9 cellular contexts compared by ENCODE assay signal in the genomic region with DNA sequence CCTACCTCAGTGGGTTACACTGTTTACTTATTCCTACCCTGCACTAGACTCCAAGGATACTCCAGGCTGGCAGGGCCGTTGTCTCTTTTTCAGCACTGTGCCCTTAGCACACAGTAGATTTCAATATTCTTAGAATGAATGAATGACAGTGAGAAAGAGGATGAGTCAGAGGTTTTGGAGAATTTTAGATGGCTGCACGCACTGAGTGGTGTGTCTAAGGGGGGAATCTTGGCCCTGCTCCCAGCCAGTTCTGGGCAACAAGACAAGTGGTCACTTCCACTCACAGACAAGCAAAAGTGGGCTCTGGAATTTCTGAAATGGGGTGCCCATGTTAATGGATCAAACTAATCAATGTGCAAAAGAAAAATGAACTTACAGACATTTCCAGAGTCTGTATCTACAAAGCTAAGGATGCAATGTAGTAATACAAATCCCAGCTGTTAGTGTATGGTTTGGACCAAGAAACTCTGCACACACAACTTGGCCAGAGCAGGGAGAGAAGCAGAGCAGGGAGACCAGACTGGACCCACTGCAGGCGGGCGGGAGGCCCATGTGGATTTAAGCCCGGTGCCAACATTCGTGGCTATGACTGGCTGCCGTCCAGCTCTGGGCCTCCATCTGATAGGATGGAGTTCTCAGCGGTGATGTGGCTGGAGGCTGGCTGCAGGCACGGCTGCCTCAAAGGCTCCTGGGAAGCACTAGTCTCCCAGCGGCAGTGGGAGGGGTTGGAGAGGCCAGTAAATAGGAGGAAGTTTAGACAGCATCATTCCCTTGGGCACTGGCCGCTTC.
DNase-seq lines count a peak whose midpoint lies in the region; ATAC-seq and TF ChIP-seq lines count a peak whose summit lies in the region.
"Had no signal": no experiment of that assay in that cellular context is flagged by ENCODE, and none has a peak within 500 bp of the region (broad histone marks: within the 10 kb centered on the region; RNA-seq: fewer than 3 reads in every experiment).

No MANE protein-coding gene starts in this region.

- H3K27ac Mint-ChIP-seq in activated CD8-positive, alpha-beta T cell treated with anti-CD3 and anti-CD28 coated beads for 36 hours: no peak overlapping the region
- H3K27ac Mint-ChIP-seq: activated CD4-positive, alpha-beta T cell treated with anti-CD3 and anti-CD28 coated beads, Interleukin-2, amount 10 ng/mL, durations not matched to agents 24 days and 14 days had no signal

- intact Hi-C loops in body of pancreas (cut with DNase I): no loop called here
- intact Hi-C loops in activated CD8-positive, alpha-beta T cell treated with anti-CD3 and anti-CD28 coated beads for 36 hours (cut with micrococcal nuclease): no loop called here

- H3K4me3 ChIP-seq in body of pancreas (no peak overlapping the region), subcutaneous abdominal adipose tissue (ENCODE audit: low read depth in 1 of 5, low read length in 5 of 5) (peak overlapping the region; percentile 29 to 74 (median 53))

- no peaks in the 10 kb centered on the region for H3K4me1 Mint-ChIP-seq in activated CD8-positive, alpha-beta T cell treated with anti-CD3 and anti-CD28 coated beads for 36 hours (ENCODE audit: low read depth)
- H3K4me1 Mint-ChIP-seq: activated CD4-positive, alpha-beta T cell treated with anti-CD3 and anti-CD28 coated beads, Interleukin-2, amount 10 ng/mL, durations not matched to agents 24 days and 14 days had no signal

- POLR2A ChIA-PET in activated CD8-positive, alpha-beta T cell treated with anti-CD3 and anti-CD28 coated beads for 36 hours (lab: Charles Lee): no interaction called here

- ATAC-seq in body of pancreas: peak; percentile 94
- ATAC-seq in HG03442 (IDR thresholded peaks at IDR 0.05; ENCODE audit: unreplicated experiment): no peak
- ATAC-seq in activated CD8-positive, alpha-beta T cell treated with anti-CD3 and anti-CD28 coated beads for 36 hours: no peak

- no peaks in the 10 kb centered on the region for H3K27me3 Mint-ChIP-seq in activated CD8-positive, alpha-beta T cell treated with anti-CD3 and anti-CD28 coated beads for 36 hours

- H3K4me3 Mint-ChIP-seq in activated CD8-positive, alpha-beta T cell treated with anti-CD3 and anti-CD28 coated beads for 36 hours: no peak overlapping the region
- H3K4me3 Mint-ChIP-seq: activated CD4-positive, alpha-beta T cell treated with anti-CD3 and anti-CD28 coated beads, Interleukin-2, amount 10 ng/mL, durations not matched to agents 24 days and 14 days had no signal

- H3K36me3 ChIP-seq in body of pancreas (replicated peaks in 1 of 2; ENCODE audit: insufficient read depth in 1 of 2, low read depth in 2 of 2) (no peaks in the 10 kb centered on the region), subcutaneous abdominal adipose tissue (ENCODE audit: control insufficient read depth in 5 of 5, insufficient read depth in 5 of 5, low read length in 5 of 5) (no peaks in the 10 kb centered on the region)

- 36 to 45% methylated on average over 7 to 11 of the region's 11 CpGs for WGBS in body of pancreas, 2 donors

- H3K27me3 ChIP-seq in body of pancreas (no peaks in the 10 kb centered on the region), subcutaneous abdominal adipose tissue (ENCODE audit: control insufficient read depth in 5 of 5, insufficient read depth in 4 of 5, low read length in 5 of 5) (no peaks in the 10 kb centered on the region)

- H3K9me3 ChIP-seq in body of pancreas (no peaks in the 10 kb centered on the region), subcutaneous abdominal adipose tissue (ENCODE audit: control insufficient read depth in 5 of 5, low read length in 5 of 5) (no peaks in the 10 kb centered on the region)

- H3K27ac ChIP-seq in body of pancreas (peak overlapping the region in 3 of 4 donors; percentile 4 to 34 (median 19)), subcutaneous abdominal adipose tissue (ENCODE audit: low read depth, low read length) (peak overlapping the region; percentile 86)

- no peaks in the 10 kb centered on the region for H3K36me3 Mint-ChIP-seq in activated CD8-positive, alpha-beta T cell treated with anti-CD3 and anti-CD28 coated beads for 36 hours (ENCODE audit: low read depth)

- peak in 1 of 7 experiments; percentile 1 for TF ChIP-seq CTCF in body of pancreas (IDR thresholded peaks at IDR 0.05)
- TF ChIP-seq CTCF in activated CD8-positive, alpha-beta T cell treated with anti-CD3 and anti-CD28 coated beads for 36 hours (IDR thresholded peaks at IDR 0.05): no peak

- H3K9me3 Mint-ChIP-seq in activated CD8-positive, alpha-beta T cell treated with anti-CD3 and anti-CD28 coated beads for 36 hours: no peaks in the 10 kb centered on the region
- H3K9me3 Mint-ChIP-seq: activated CD4-positive, alpha-beta T cell treated with anti-CD3 and anti-CD28 coated beads, Interleukin-2, amount 10 ng/mL, durations not matched to agents 24 days and 14 days had no signal

- H3K4me1 ChIP-seq in body of pancreas: peaks cover 24% of the 10 kb centered on the region
- H3K4me1 ChIP-seq in subcutaneous abdominal adipose tissue (ENCODE audit: control insufficient read depth in 5 of 5, insufficient read depth in 5 of 5, low read length in 5 of 5): peaks cover 8 to 21% (median 19%) of the 10 kb centered on the region in 5 donors

- CTCF ChIA-PET in activated CD8-positive, alpha-beta T cell treated with anti-CD3 and anti-CD28 coated beads for 36 hours (lab: Charles Lee): no interaction called here

- peak; percentile 57 for DNase-seq in HT-29 (ENCODE audit: low spot score)
- peak; percentile 88 to 96 (median 92) for DNase-seq in body of pancreas
- peak; percentile 84 for DNase-seq in hepatic stellate cell (ENCODE audit: low spot score)
- DNase-seq in NCI-H1436 (lab: John Stamatoyannopoulos, UW): no peak
- no peak for DNase-seq in COR-L47 (lab: John Stamatoyannopoulos, UW)
- DNase-seq in activated CD8-positive, alpha-beta T cell treated with anti-CD3 and anti-CD28 coated beads for 36 hours: no peak
- DNase-seq: activated CD4-positive, alpha-beta T cell treated with anti-CD3 and anti-CD28 coated beads, Interleukin-2, amount 10 ng/mL, durations not matched to agents 24 days and 14 days had no signal

- H3K9ac ChIP-seq in subcutaneous abdominal adipose tissue (ENCODE audit: low read length in 5 of 5): peak overlapping the region in 1 of 5 donors; percentile 35

- no peak for TF ChIP-seq POLR2A in body of pancreas (IDR thresholded peaks at IDR 0.05)

Comparison
In these comparisons a context has a peak if more than half of its experiments do, and no peak if none do; other contexts are left out.
1. DNase-seq: peak in HT-29 (single experiment), body of pancreas (4 of 4) and hepatic stellate cell (single experiment); none in NCI-H1436 (single experiment), COR-L47 (single experiment) and activated CD8-positive, alpha-beta T cell treated with anti-CD3 and anti-CD28 coated beads for 36 hours (single experiment).
2. H3K4me3 ChIP-seq: peak in subcutaneous abdominal adipose tissue (5 of 5); none in body of pancreas (0 of 2).